ENCODE assay signal across 8 cellular contexts in genomic region chr7:129952164-129952652, GRCh38. TPM values are rescaled to one million over a fixed set of nuclear protein-coding genes. Genes with fewer than 3 reads are reported as not detected.
DNase-seq lines count a peak whose midpoint lies in the region; ATAC-seq and TF ChIP-seq lines count a peak whose summit lies in the region.

No MANE protein-coding gene starts in this region.

- H3K36me3 Mint-ChIP-seq in WTC11, result no peaks in the 10 kb centered on the region

- H3K4me1 ChIP-seq in endocrine pancreas (ENCODE audit: control insufficient read depth, insufficient read depth, low read length) (peaks cover 2% of the 10 kb centered on the region), mesodermal cell (ENCODE audit: control insufficient read depth, insufficient read depth, low read length, poor library complexity, severe bottlenecking) (peaks cover 19% of the 10 kb centered on the region), suprapubic skin (peaks cover 48% of the 10 kb centered on the region)

- no peak overlapping the region for H3K4me3 Mint-ChIP-seq in WTC11

- H3K9me3 ChIP-seq in endocrine pancreas (ENCODE audit: control insufficient read depth, low read length) (no peaks in the 10 kb centered on the region), mesodermal cell (ENCODE audit: control insufficient read depth, low read length) (no peaks in the 10 kb centered on the region), suprapubic skin (no peaks in the 10 kb centered on the region)

- no peak for TF ChIP-seq POLR2A in suprapubic skin (IDR thresholded peaks at IDR 0.05)

- H3K27me3 ChIP-seq in endocrine pancreas (ENCODE audit: control insufficient read depth, insufficient read depth, low read length) (no peaks in the 10 kb centered on the region), suprapubic skin (no peaks in the 10 kb centered on the region)

- H3K27me3 Mint-ChIP-seq in WTC11 (ENCODE audit: low read depth), result no peaks in the 10 kb centered on the region; the same call in 1 of the 2 replicates

- POLR2A ChIA-PET in WTC11 (lab: Charles Lee), result interaction anchor here (1.0 to 1.1 kb wide), 3 partner anchors 49 to 127 kb away, joined by 3 to 6 read pairs (median 4); no protein-coding TSS in a partner anchor

- TF ChIP-seq CTCF in WTC11 (IDR thresholded peaks at IDR 0.05), result no peak
- TF ChIP-seq CTCF in suprapubic skin (IDR thresholded peaks at IDR 0.05), result no peak

- DNase-seq in Caki2 (ENCODE audit: low read depth) (peak; percentile 50), WTC11 (ENCODE audit: low spot score) (no peak), suprapubic skin (ENCODE audit: low spot score in 2 of 2) (peak in 1 of 2 donors; percentile 69), OCI-M2 (lab: John Stamatoyannopoulos, UW; ENCODE audit: unreplicated experiment) (no peak)

- TF ChIP-seq EP300 in suprapubic skin (IDR thresholded peaks at IDR 0.05), result no peak

- peaks cover 22% of the 10 kb centered on the region for H3K4me1 Mint-ChIP-seq in WTC11

- peak overlapping the region; percentile 85 for H3K9ac ChIP-seq in endocrine pancreas (ENCODE audit: control insufficient read depth, insufficient read depth, low read length)

- in situ Hi-C loops in Caki2 (cut with HindIII; ENCODE audit: low pct_unique_long_range_greater_than_20kb, low sequenced_read_pairs), result no loop called here

- CTCF ChIA-PET in WTC11 (lab: Charles Lee), result interaction anchor here (0.6 to 1.6 kb wide), 3 partner anchors 50 to 127 kb away, joined by 4 to 7 read pairs (median 4); no protein-coding TSS in a partner anchor

- H3K4me3 ChIP-seq in endocrine pancreas (ENCODE audit: control insufficient read depth, insufficient read depth, low read length) (peak overlapping the region; percentile 98), mesodermal cell (ENCODE audit: extremely low read depth, insufficient read depth, low read length, poor library complexity, severe bottlenecking) (peak overlapping the region; percentile 96), suprapubic skin (peak overlapping the region; percentile 96)

- H3K27ac ChIP-seq in mesodermal cell (ENCODE audit: low read depth, low read length, severe bottlenecking) (peak overlapping the region; percentile 97), suprapubic skin (peak overlapping the region; percentile 97)

- H3K9me3 Mint-ChIP-seq in WTC11, result no peaks in the 10 kb centered on the region

- WGBS in mesodermal cell (ENCODE audit: insufficient coverage in 2 of 2), 2 experiments, result 0% methylated on average over 32 to 33 of the region's 40 CpGs
- under 1% methylated on average over 19 of the region's 40 CpGs for WGBS in suprapubic skin

- ATAC-seq in GM21360 (IDR thresholded peaks at IDR 0.05; ENCODE audit: unreplicated experiment) (peak; percentile 22), HG03571 (IDR thresholded peaks at IDR 0.05; ENCODE audit: unreplicated experiment) (peak; percentile 16), WTC11 (no peak)

- no peaks in the 10 kb centered on the region for H3K36me3 ChIP-seq in endocrine pancreas (ENCODE audit: control insufficient read depth, insufficient read depth, low read length)
- peaks cover 14% of the 10 kb centered on the region for H3K36me3 ChIP-seq in mesodermal cell (ENCODE audit: control insufficient read depth, insufficient read depth, low read length)
- H3K36me3 ChIP-seq in suprapubic skin, result no peaks in the 10 kb centered on the region

- H3K27ac Mint-ChIP-seq in WTC11, result no peak overlapping the region; the same call in 1 of the 2 replicates

TF ChIP-seq in WTC11, 78 proteins besides CTCF, POLR2A, EP300 and RAD21:
- TF ChIP-seq ZNF121 (CRISPR knock-in tag; IDR thresholded peaks at IDR 0.05), result peak; percentile 64; the same call in 1 of the 2 replicates
- TF ChIP-seq ZNF396 (CRISPR knock-in tag; IDR thresholded peaks at IDR 0.05; ENCODE audit: borderline replicate concordance), result no peak
- TF ChIP-seq SMAD4 (CRISPR knock-in tag; IDR thresholded peaks at IDR 0.05), result 0 out of 2 replicates have a peak, but pooled peaks have one; percentile 25
- TF ChIP-seq JUN (CRISPR knock-in tag; IDR thresholded peaks at IDR 0.05), result peak; percentile 18; the same call in 1 of the 2 replicates
- TF ChIP-seq FOXK1 (CRISPR knock-in tag; IDR thresholded peaks at IDR 0.05), result 0 out of 2 replicates have a peak, but pooled peaks have one; percentile 10

RNA-seq across cellular contexts. Expression of gene UBE2H, which starts 0.6 kb away (rescaled TPM):
- total RNA-seq in Caki2 (2014; rRNA removed; shearing (Covaris generic); ENCODE audit: low replicate concordance), result 40.6 and 84.8 TPM in 2 replicates
- total RNA-seq in WTC11 (2021) (55.0 to 65.8 TPM (median 63.4 TPM) in 3 replicates), suprapubic skin (10 to 100 TPM; 49.5 to 90.9 (median 57.1) TPM)
- polyA plus RNA-seq in mesodermal cell (2013, experiment 1 of 2), result 101 TPM
- polyA plus RNA-seq in mesodermal cell (2013, experiment 2 of 2), result 95.4 TPM
